In the genomic region with DNA sequence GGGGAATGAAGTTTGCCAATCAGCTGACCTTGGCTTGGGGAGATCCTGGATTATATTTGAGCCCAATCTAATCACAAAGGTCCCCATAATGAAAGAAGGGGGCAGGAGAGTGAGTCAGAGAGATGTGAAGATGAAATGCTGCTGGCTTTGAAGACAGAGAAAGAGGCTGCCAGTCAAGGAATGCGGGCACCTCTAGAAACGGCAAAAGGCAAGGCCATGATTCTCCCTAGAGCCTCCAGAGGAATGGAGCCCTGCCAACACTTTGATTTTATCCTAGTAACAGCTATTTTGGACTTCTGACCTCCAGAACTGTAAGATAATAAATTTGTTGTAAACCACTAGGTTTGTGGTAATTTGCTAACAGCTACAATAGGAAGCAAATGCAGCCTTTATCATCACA, we compare ENCODE assay signal across 21 cellular contexts. TPM values are rescaled to one million over a fixed set of nuclear protein-coding genes. Genes with fewer than 3 reads are reported as not detected.
DNase-seq lines count a peak whose midpoint lies in the region; ATAC-seq and TF ChIP-seq lines count a peak whose summit lies in the region.
"Had no signal": no experiment of that assay in that cellular context is flagged by ENCODE, and none has a peak within 500 bp of the region (broad histone marks: within the 10 kb centered on the region; RNA-seq: fewer than 3 reads in every experiment).

No MANE protein-coding gene starts in this region.

- H3K4me3 ChIP-seq in coronary artery (no peak overlapping the region), ovary (no peak overlapping the region)

- WGBS in ovary, 3 donors, result 57 to 66% (median 66%) methylated on average over 2 of the region's 2 CpGs

- H3K27me3 ChIP-seq in ovary, result no peaks in the 10 kb centered on the region

- peaks cover 5% of the 10 kb centered on the region for H3K4me1 ChIP-seq in ovary (ENCODE audit: insufficient read depth)

- TF ChIP-seq POLR2A in ovary (IDR thresholded peaks at IDR 0.05), result no peak

- H3K27ac Mint-ChIP-seq in activated T-cell treated with anti-CD3 and anti-CD28 coated beads, Interleukin-2, amount 50 U/mL, for 24 hours, result peak overlapping the region; percentile 46
- H3K27ac Mint-ChIP-seq in T-cell, result peak overlapping the region; percentile 99
- H3K27ac Mint-ChIP-seq in stimulated activated naive B cell treated with anti-CD40 and anti-IgM and Interleukin-4, amounts not matched to agents 10 μg/mL and 1 μg/mL and 100 μg/mL, for 72 hours, result peak overlapping the region; percentile 56
- H3K27ac Mint-ChIP-seq: dendritic cell treated with granulocyte-macrophage colony-stimulating factor and Interleukin-4, amounts not matched to agents 40 ng/mL and 50 ng/mL, for 4 days had no signal

- no peak for TF ChIP-seq CTCF in coronary artery (IDR thresholded peaks at IDR 0.05)
- TF ChIP-seq CTCF in ovary (IDR thresholded peaks at IDR 0.05), result no peak

- no peak for ATAC-seq in T-cell (replicated peaks in 1 of 4)
- ATAC-seq in stimulated activated naive B cell treated with anti-CD40 and anti-IgM and Interleukin-4, amounts not matched to agents 10 μg/mL and 1 μg/mL and 100 μg/mL, for 72 hours (replicated peaks), result no peak
- ATAC-seq: left ventricle myocardium superior, SK-N-SH treated with all-trans-retinoic acid at 6 μM for 48 hours had no signal

- peaks cover 92% of the 10 kb centered on the region for H3K4me1 Mint-ChIP-seq in activated T-cell treated with anti-CD3 and anti-CD28 coated beads, Interleukin-2, amount 50 U/mL, for 24 hours (ENCODE audit: low read depth)
- peaks cover 91 to 96% (median 92%) of the 10 kb centered on the region in 3 donors for H3K4me1 Mint-ChIP-seq in T-cell
- peaks cover 40 to 76% of the 10 kb centered on the region in 2 donors for H3K4me1 Mint-ChIP-seq in stimulated activated naive B cell treated with anti-CD40 and anti-IgM and Interleukin-4, amounts not matched to agents 10 μg/mL and 1 μg/mL and 100 μg/mL, for 72 hours

- intact Hi-C loops in ovary (cut with DNase I), result no loop called here

- H3K9me3 ChIP-seq in ovary, result no peaks in the 10 kb centered on the region

- H3K36me3 Mint-ChIP-seq in activated T-cell treated with anti-CD3 and anti-CD28 coated beads, Interleukin-2, amount 50 U/mL, for 24 hours (ENCODE audit: low read depth), result peaks cover 54% of the 10 kb centered on the region
- H3K36me3 Mint-ChIP-seq in T-cell, result peaks cover 30% of the 10 kb centered on the region
- H3K36me3 Mint-ChIP-seq in stimulated activated naive B cell treated with anti-CD40 and anti-IgM and Interleukin-4, amounts not matched to agents 10 μg/mL and 1 μg/mL and 100 μg/mL, for 72 hours, result peaks cover 26 to 36% of the 10 kb centered on the region in 2 donors

- CTCF ChIA-PET in T-cell (lab: Charles Lee), result interaction anchor here in 1 of 2 donors (0.7 kb wide), 1 partner anchor 73 kb away, joined by 4 read pairs; no protein-coding TSS in a partner anchor

- H3K27ac ChIP-seq in coronary artery, result no peak overlapping the region
- H3K27ac ChIP-seq in ovary, result no peak overlapping the region
- H3K27ac ChIP-seq: epithelial cell of prostate, RWPE1 had no signal

- POLR2A ChIA-PET in T-cell (lab: Charles Lee), result interaction anchor here in 1 of 2 donors (0.8 to 1.6 kb wide), 2 partner anchors 25 to 32 kb away, joined by 3 to 7 read pairs; no protein-coding TSS in a partner anchor

- no peak for TF ChIP-seq EP300 in ovary (IDR thresholded peaks at IDR 0.05)

- no peaks in the 10 kb centered on the region for H3K27me3 Mint-ChIP-seq in activated T-cell treated with anti-CD3 and anti-CD28 coated beads, Interleukin-2, amount 50 U/mL, for 24 hours
- H3K27me3 Mint-ChIP-seq in T-cell, result no peaks in the 10 kb centered on the region
- no peaks in the 10 kb centered on the region for H3K27me3 Mint-ChIP-seq in stimulated activated naive B cell treated with anti-CD40 and anti-IgM and Interleukin-4, amounts not matched to agents 10 μg/mL and 1 μg/mL and 100 μg/mL, for 72 hours

- peak overlapping the region; percentile 10 for H3K4me3 Mint-ChIP-seq in activated T-cell treated with anti-CD3 and anti-CD28 coated beads, Interleukin-2, amount 50 U/mL, for 24 hours
- H3K4me3 Mint-ChIP-seq in T-cell, result peak overlapping the region; percentile 8 to 79 (median 13)
- H3K4me3 Mint-ChIP-seq in stimulated activated naive B cell treated with anti-CD40 and anti-IgM and Interleukin-4, amounts not matched to agents 10 μg/mL and 1 μg/mL and 100 μg/mL, for 72 hours, result no peak overlapping the region
- H3K4me3 Mint-ChIP-seq: dendritic cell treated with granulocyte-macrophage colony-stimulating factor and Interleukin-4, amounts not matched to agents 40 ng/mL and 50 ng/mL, for 4 days had no signal

- H3K36me3 ChIP-seq in ovary, result no peaks in the 10 kb centered on the region

- peaks cover 30% of the 10 kb centered on the region for H3K9me3 Mint-ChIP-seq in activated T-cell treated with anti-CD3 and anti-CD28 coated beads, Interleukin-2, amount 50 U/mL, for 24 hours
- H3K9me3 Mint-ChIP-seq in T-cell, result peaks cover 0 to 11% (median 0%) of the 10 kb centered on the region in 3 donors
- H3K9me3 Mint-ChIP-seq in stimulated activated naive B cell treated with anti-CD40 and anti-IgM and Interleukin-4, amounts not matched to agents 10 μg/mL and 1 μg/mL and 100 μg/mL, for 72 hours, result peaks cover 11 to 15% of the 10 kb centered on the region in 2 donors

- DNase-seq in activated T-cell treated with anti-CD3 and anti-CD28 coated beads, Interleukin-2, amount 50 U/mL, for 24 hours, result no peak
- no peak for DNase-seq in activated T-cell treated with anti-CD3 and anti-CD28 coated beads, Interleukin-2, amount 50 U/mL, for 1 hour
- DNase-seq in T-cell, result no peak
- DNase-seq in coronary artery (ENCODE audit: low spot score), result peak; percentile 17
- no peak for DNase-seq in stimulated activated naive B cell treated with anti-CD40 and anti-IgM and Interleukin-4, amounts not matched to agents 10 μg/mL and 1 μg/mL and 100 μg/mL, for 72 hours
- DNase-seq in ovary, result no peak
- no peak for DNase-seq in AG08395 (ENCODE audit: low spot score)
- DNase-seq in NCI-H69 (lab: John Stamatoyannopoulos, UW), result no peak
- DNase-seq: activated CD4-positive, CD25-positive, alpha-beta regulatory T cell; DMS79 treated with DMSO at 0.1 percent for 48 hours; left ventricle myocardium superior; NCI-H1105 treated with DMSO at 0.1 percent for 48 hours; NCI-H2081; NCI-H510A; retina; stimulated activated CD4-positive, alpha-beta T cell treated with anti-CD3 and anti-CD28 coated beads, Interleukin-12 subunit alpha, Interleukin-12 subunit beta, amount 100 ng/mL, for 4 hours; T-helper 9 cell had no signal

RNA-seq across cellular contexts. Expression of a gene that starts 32.9 kb away (rescaled TPM):
- total RNA-seq in T-cell (100 to 1,000 TPM; 209 to 386 (median 323) TPM), ovary (100 to 1,000 TPM in 5 of 7 donors, 10 to 100 TPM in 2; 50.4 to 260 (median 121) TPM)
- 10 to 100 TPM; 59.7 to 64.5 TPM for polyA plus RNA-seq in ovary

Comparison
In these comparisons a context has a peak if more than half of its experiments do, and no peak if none do; other contexts are left out.
1. H3K27ac Mint-ChIP-seq: peak in every context shown above with its lines; median percentile 99 in T-cell; 56 in stimulated activated naive B cell treated with anti-CD40 and anti-IgM and Interleukin-4, amounts not matched to agents 10 μg/mL and 1 μg/mL and 100 μg/mL, for 72 hours; 46 in activated T-cell treated with anti-CD3 and anti-CD28 coated beads, Interleukin-2, amount 50 U/mL, for 24 hours.
2. H3K4me3 Mint-ChIP-seq: peak in activated T-cell treated with anti-CD3 and anti-CD28 coated beads, Interleukin-2, amount 50 U/mL, for 24 hours (single experiment) and T-cell (3 of 3); none in stimulated activated naive B cell treated with anti-CD40 and anti-IgM and Interleukin-4, amounts not matched to agents 10 μg/mL and 1 μg/mL and 100 μg/mL, for 72 hours (0 of 2).